ENCODE assay signal across 1 cellular context in the genomic region with DNA sequence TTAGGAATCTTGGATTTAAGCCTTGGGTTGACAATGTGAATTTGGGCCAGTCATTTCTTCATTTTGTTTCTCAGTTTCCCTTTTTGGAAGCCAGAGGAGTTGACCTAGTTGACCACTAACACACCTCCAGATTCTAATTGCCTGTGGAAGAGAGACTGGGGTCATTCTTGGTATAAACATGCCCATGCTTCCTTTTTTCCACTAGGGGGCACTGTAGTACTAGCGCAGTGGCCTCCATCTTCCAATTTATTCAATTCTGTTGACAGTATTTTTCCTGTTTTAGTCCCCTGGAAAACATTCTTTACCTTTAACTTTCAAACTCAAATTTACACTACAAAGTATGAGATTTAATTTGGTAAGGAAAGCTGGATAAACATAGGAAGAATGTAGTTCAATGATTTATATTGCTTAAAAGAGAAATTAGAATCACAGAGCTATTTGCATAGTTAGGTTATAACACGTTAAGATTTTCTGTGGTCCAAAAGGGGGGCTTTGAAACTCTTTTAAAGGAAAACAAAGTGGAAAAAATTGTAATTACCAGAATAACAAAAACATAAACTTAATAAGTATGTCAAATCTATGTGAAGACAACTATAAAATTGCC.
A peak's percentile ranks its signal among the peaks of the same experiment; 100 is the strongest.
TF ChIP-seq lines count a peak whose summit lies in the region.

No MANE protein-coding gene starts in this region.

TF ChIP-seq in HCT116, 20 proteins besides CTCF, POLR2A, EP300 and RAD21 (continued from another document):
- TF ChIP-seq, protein P1, sequence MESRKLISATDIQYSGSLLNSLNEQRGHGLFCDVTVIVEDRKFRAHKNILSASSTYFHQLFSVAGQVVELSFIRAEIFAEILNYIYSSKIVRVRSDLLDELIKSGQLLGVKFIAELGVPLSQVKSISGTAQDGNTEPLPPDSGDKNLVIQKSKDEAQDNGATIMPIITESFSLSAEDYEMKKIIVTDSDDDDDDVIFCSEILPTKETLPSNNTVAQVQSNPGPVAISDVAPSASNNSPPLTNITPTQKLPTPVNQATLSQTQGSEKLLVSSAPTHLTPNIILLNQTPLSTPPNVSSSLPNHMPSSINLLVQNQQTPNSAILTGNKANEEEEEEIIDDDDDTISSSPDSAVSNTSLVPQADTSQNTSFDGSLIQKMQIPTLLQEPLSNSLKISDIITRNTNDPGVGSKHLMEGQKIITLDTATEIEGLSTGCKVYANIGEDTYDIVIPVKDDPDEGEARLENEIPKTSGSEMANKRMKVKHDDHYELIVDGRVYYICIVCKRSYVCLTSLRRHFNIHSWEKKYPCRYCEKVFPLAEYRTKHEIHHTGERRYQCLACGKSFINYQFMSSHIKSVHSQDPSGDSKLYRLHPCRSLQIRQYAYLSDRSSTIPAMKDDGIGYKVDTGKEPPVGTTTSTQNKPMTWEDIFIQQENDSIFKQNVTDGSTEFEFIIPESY (IDR thresholded peaks at IDR 0.05; ENCODE audit: extremely low read depth, insufficient replicate concordance, low read length), result no peak
- TF ChIP-seq ZFX (IDR thresholded peaks at IDR 0.05), result no peak
- 0 out of 2 replicates have a peak, but pooled peaks have one; percentile 22 for TF ChIP-seq CBX3 (IDR thresholded peaks at IDR 0.05; ENCODE audit: low read depth)
